23 cellular contexts compared by ENCODE assay signal in the genomic region with DNA sequence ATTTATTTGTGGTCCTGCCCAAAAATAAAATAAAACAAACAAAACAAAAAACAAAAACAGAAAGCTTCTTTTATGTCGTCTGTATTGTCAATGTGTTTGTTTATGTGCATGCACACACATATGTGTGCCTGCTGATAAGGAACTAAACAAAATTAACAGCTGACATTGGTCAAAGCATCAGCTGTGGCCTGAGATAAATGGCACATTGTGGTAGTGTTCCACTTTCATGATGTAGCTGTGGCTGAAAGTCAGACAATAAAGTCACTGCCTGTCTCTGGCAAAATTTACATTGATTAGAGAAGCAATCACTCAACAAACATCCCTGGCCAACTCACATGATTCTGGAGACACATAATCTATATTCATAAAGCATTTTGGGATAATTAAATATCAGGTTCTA.
"Had no signal": no experiment of that assay in that cellular context is flagged by ENCODE, and none has a peak within 500 bp of the region (broad histone marks: within the 10 kb centered on the region; RNA-seq: fewer than 3 reads in every experiment).

No MANE protein-coding gene starts in this region.

- DNase-seq: activated CD4-positive, alpha-beta T cell treated with anti-CD3 and anti-CD28 coated beads for 48 hours; activated CD4-positive, alpha-beta T cell treated with anti-CD3 and anti-CD28 coated beads, Interleukin-2, amount 50 U/mL, for 1 hour; activated CD4-positive, alpha-beta T cell treated with anti-CD3 and anti-CD28 coated beads, Interleukin-2, amount 50 U/mL, for 48 hours; activated CD8-positive, alpha-beta memory T cell treated with anti-CD3 and anti-CD28 coated beads for 24 hours; activated CD8-positive, alpha-beta T cell treated with anti-CD3 and anti-CD28 coated beads for 36 hours; activated effector memory CD4-positive, alpha-beta T cell treated with anti-CD3 and anti-CD28 coated beads, Interleukin-2, amount 50 U/mL, for 16 hours; activated naive CD4-positive, alpha-beta T cell treated with anti-CD3 and anti-CD28 coated beads for 36 hours; activated naive CD8-positive, alpha-beta T cell treated with anti-CD3 and anti-CD28 coated beads for 36 hours; activated naive CD8-positive, alpha-beta T cell treated with anti-CD3 and anti-CD28 coated beads, Interleukin-2, amount 50 U/mL, for 24 hours; activated T-cell treated with anti-CD3 and anti-CD28 coated beads, Interleukin-2, amount 50 U/mL, for 4 hours; adrenal gland; amygdala; aorta; body of pancreas; caudate nucleus; cortex of kidney; dermis blood vessel endothelial cell; effector CD4-positive, alpha-beta T cell; effector memory CD8-positive, alpha-beta T cell; gastrocnemius medialis; head of caudate nucleus; T-helper 2 cell had no signal

- FAIRE-seq: colon had no signal
